ENCODE assay signal across 9 cellular contexts in the genomic region with DNA sequence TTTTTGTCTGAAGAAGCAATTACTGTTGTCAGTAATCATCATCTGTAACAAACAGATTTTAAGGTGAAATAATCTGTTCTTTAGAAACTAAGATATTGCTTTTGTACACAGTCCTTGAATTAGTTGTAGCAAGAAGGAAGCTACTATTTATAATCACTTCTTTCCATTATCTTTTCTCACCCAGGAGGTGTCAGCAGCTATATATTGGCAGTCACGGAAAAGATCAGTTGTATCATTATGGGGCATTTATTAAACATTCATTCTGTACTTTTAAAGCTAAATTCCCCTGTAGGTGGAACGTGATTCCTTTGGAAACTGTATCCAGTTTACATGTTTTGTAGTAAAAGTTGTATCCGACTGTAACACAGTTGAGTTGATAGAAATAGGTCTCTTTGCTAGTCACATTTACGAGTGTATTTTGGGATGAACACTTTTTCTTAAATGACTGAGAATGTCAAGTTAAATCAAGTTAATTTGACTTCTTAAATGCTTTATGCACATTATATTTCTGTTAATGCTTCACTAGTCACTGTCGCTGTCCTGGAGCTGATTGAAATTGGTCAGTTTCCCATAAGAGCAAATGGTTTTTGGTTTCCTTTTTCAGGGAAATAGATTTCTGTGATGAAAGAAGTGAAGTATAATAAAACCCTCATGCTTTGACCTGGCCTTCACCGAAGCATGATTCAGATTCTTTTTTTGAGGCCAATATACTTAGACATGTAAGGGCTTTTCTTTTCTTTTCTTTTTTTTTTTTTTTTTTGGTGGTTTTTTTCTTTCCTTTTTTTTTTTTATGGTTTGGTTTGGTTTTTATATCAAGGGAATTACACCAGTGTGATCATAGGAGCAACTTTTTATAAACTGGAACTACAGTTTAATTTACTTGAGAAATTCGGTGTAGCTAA. TPM values are rescaled to one million over a fixed set of nuclear protein-coding genes. Genes with fewer than 3 reads are reported as not detected.
DNase-seq lines count a peak whose midpoint lies in the region; ATAC-seq and TF ChIP-seq lines count a peak whose summit lies in the region.
"Had no signal": no experiment of that assay in that cellular context is flagged by ENCODE, and none has a peak within 500 bp of the region (broad histone marks: within the 10 kb centered on the region; RNA-seq: fewer than 3 reads in every experiment).

No MANE protein-coding gene starts in this region.

- no peak overlapping the region for H2AFZ ChIP-seq in mammary epithelial cell (ENCODE audit: low read depth, low read length)

- no peaks in the 10 kb centered on the region for H3K9me3 ChIP-seq in cardiac muscle cell (ENCODE audit: low read depth)
- H3K9me3 ChIP-seq in mammary epithelial cell (replicated peaks; ENCODE audit: insufficient read depth, low read length) = no peaks in the 10 kb centered on the region
- no peaks in the 10 kb centered on the region for H3K9me3 ChIP-seq in mesodermal cell (ENCODE audit: control insufficient read depth, low read length)

- H3K27ac ChIP-seq in cardiac muscle cell (peak overlapping the region; percentile 99), mammary epithelial cell (ENCODE audit: insufficient read depth, low read depth, low read length) (peak overlapping the region; percentile 77), mesodermal cell (ENCODE audit: low read depth, low read length, severe bottlenecking) (peak overlapping the region; percentile 7), urinary bladder (ENCODE audit: low read depth) (peak overlapping the region; percentile 67)

- WGBS in mammary epithelial cell (ENCODE audit: low coverage, missing lambda C conversion rate) = 25% methylated on average over 7 of the region's 7 CpGs
- 53 to 73% methylated on average over 2 to 4 of the region's 7 CpGs for WGBS in mesodermal cell (ENCODE audit: insufficient coverage in 2 of 2), 2 experiments
- WGBS in urinary bladder = 23% methylated on average over 7 of the region's 7 CpGs

- peak overlapping the region; percentile 96 for H3K4me2 ChIP-seq in mammary epithelial cell (ENCODE audit: insufficient read depth, low read depth, low read length)

- ATAC-seq in Right ventricle myocardium superior (ENCODE audit: poor library complexity) = no peak
- ATAC-seq: Panc1 had no signal

- peaks cover 97% of the 10 kb centered on the region for H3K79me2 ChIP-seq in mammary epithelial cell (ENCODE audit: insufficient read depth, low read length)

- dilution Hi-C loops in mammary epithelial cell (cut with HindIII; ENCODE audit: low sequenced_read_pairs) = no loop called here

- DNase-seq in cardiac muscle cell (ENCODE audit: low read depth in 1 of 2, low spot score in 1 of 2) (peak in 1 of 2 donors; percentile 39), Right ventricle myocardium superior (no peak), mammary epithelial cell (no peak), NCI-H2107 (lab: John Stamatoyannopoulos, UW) (no peak), NCI-H146 (lab: John Stamatoyannopoulos, UW) (no peak), NOMO-1 treated with dmso at 0.1 percent for 144 hours (lab: John Stamatoyannopoulos, UW; ENCODE audit: unreplicated experiment) (no peak)

- H3K4me1 ChIP-seq in cardiac muscle cell (ENCODE audit: low read depth) (peaks cover 32% of the 10 kb centered on the region), mammary epithelial cell (ENCODE audit: insufficient read depth, low read length) (peaks cover 5% of the 10 kb centered on the region), mesodermal cell (ENCODE audit: control insufficient read depth, insufficient read depth, low read length, poor library complexity, severe bottlenecking) (peaks cover 21% of the 10 kb centered on the region), urinary bladder (ENCODE audit: insufficient read depth) (peaks cover 2% of the 10 kb centered on the region)

- CTCF ChIA-PET in mammary epithelial cell (lab: Charles Lee; ENCODE audit: low non-redundant PET) = no interaction called here

- in situ Hi-C loops in mammary epithelial cell (cut with MboI; ENCODE audit: low sequenced_read_pairs in 2 of 2) = no loop called here

- H3K36me3 ChIP-seq in cardiac muscle cell = peaks cover 4% of the 10 kb centered on the region
- H3K36me3 ChIP-seq in mammary epithelial cell (ENCODE audit: insufficient read depth, low read length) = peaks cover 2% of the 10 kb centered on the region
- H3K36me3 ChIP-seq in mesodermal cell (ENCODE audit: control insufficient read depth, insufficient read depth, low read length) = peaks cover 16% of the 10 kb centered on the region
- peaks cover 1% of the 10 kb centered on the region for H3K36me3 ChIP-seq in urinary bladder (ENCODE audit: insufficient read depth)

- H4K20me1 ChIP-seq in mammary epithelial cell (ENCODE audit: insufficient read depth, low read length) = no peaks in the 10 kb centered on the region

- TF ChIP-seq CTCF in cardiac muscle cell (IDR thresholded peaks at IDR 0.05; ENCODE audit: low read depth, low read length) (no peak), mammary epithelial cell (conservative IDR thresholded peaks at IDR 0.05 in 1 of 2, IDR thresholded peaks at IDR 0.05 in 1 of 2; ENCODE audit: extremely low read depth in 1 of 2, insufficient read depth in 1 of 2, low read depth in 1 of 2, low read length in 2 of 2) (no peak)

- no TSS peak for BruUV-seq in mammary epithelial cell (replicated peaks; lab: Mats Ljungman, UMichigan)

- peak overlapping the region; percentile 97 for H3K4me3 ChIP-seq in cardiac muscle cell
- H3K4me3 ChIP-seq in mammary epithelial cell (replicated peaks in 1 of 3; ENCODE audit: insufficient read depth in 1 of 3, low read depth in 2 of 3, low read length in 3 of 3) = peak overlapping the region; percentile 18 to 97 (median 90)
- H3K4me3 ChIP-seq in mesodermal cell (ENCODE audit: extremely low read depth, insufficient read depth, low read length, poor library complexity, severe bottlenecking) = no peak overlapping the region
- no peak overlapping the region for H3K4me3 ChIP-seq in urinary bladder (ENCODE audit: low read depth, low read length)

- H3K9ac ChIP-seq in mammary epithelial cell (ENCODE audit: insufficient read depth, low read length) = peak overlapping the region; percentile 65

- intact Hi-C loops in Right ventricle myocardium superior (cut with DNase I) (loop anchor here (5.0 to 10.0 kb wide), 5 partner anchors 155 to 688 kb away; no protein-coding TSS in a partner anchor), mammary epithelial cell (cut with micrococcal nuclease) (loop anchor here (5.0 to 10.0 kb wide), 4 partner anchors 155 to 1828 kb away; no protein-coding TSS in a partner anchor)

- H3K27me3 ChIP-seq in cardiac muscle cell (no peaks in the 10 kb centered on the region), mammary epithelial cell (ENCODE audit: insufficient read depth, low read length) (no peaks in the 10 kb centered on the region)

RNA-seq across cellular contexts. Expression of a gene that starts 5.1 kb away (rescaled TPM):
- total RNA-seq in cardiac muscle cell (217 and 503 TPM in 2 replicates), Right ventricle myocardium superior (477 TPM), mammary epithelial cell (10 to 100 TPM; 60.6 to 76.5 TPM), urinary bladder (185 TPM)
- polyA plus RNA-seq in cardiac muscle cell (148 and 289 TPM in 2 replicates), mammary epithelial cell (76.1 TPM), urinary bladder (72.2 TPM)
- 117 TPM for polyA minus RNA-seq in mammary epithelial cell
- polyA plus RNA-seq in mesodermal cell (2013, experiment 1 of 2) = 192 TPM
- polyA plus RNA-seq in mesodermal cell (2013, experiment 2 of 2) = 196 TPM

Comparison
In these comparisons a context has a peak if more than half of its experiments do, and no peak if none do; other contexts are left out.
1. H3K27ac ChIP-seq: peak in every context shown above with its lines; median percentile 99 in cardiac muscle cell; 77 in mammary epithelial cell; 67 in urinary bladder; 7 in mesodermal cell.
2. H3K4me3 ChIP-seq: peak in cardiac muscle cell (single experiment) and mammary epithelial cell (3 of 3); none in mesodermal cell (single experiment) and urinary bladder (single experiment).